ENCODE assay signal across 18 cellular contexts in the genomic region with DNA sequence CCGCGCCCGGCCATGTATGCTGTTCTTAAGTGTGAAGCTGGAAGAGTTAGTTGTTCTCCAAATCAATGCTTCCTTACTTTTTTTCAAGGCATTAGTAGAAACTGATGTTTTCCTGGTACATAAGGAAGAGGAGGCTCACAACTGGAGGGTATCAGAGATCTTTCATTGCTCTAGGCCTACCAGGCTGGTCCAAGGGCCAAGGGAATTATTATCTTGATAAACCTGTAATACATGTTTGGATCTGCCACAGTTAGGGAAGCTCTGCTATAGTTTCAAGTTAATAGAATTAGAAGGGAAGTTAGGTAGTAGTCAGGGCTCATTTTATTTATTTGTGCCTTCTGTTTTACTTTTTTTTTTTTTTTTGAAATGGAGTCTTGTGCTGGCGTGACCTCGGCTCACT. TPM values are rescaled to one million over a fixed set of nuclear protein-coding genes. Genes with fewer than 3 reads are reported as not detected.
"Had no signal": no experiment of that assay in that cellular context is flagged by ENCODE, and none has a peak within 500 bp of the region (broad histone marks: within the 10 kb centered on the region; RNA-seq: fewer than 3 reads in every experiment).

No MANE protein-coding gene starts in this region.

RNA-seq across cellular contexts. Expression of a gene that starts 19.8 kb away (rescaled TPM):
- total RNA-seq: activated naive CD8-positive, alpha-beta T cell treated with anti-CD3 and anti-CD28 coated beads for 36 hours; ascending aorta; body of pancreas; bronchial epithelial cell; cardiac muscle cell; cerebellum had no signal

RNA-seq across cellular contexts. Expression of a gene that starts 39.5 kb away (rescaled TPM):
- total RNA-seq: activated naive CD4-positive, alpha-beta T cell treated with anti-CD3 and anti-CD28 coated beads for 36 hours; activated naive CD4-positive, alpha-beta T cell treated with anti-CD3 and anti-CD28 coated beads, Interleukin-2, amount 50 U/mL, for 72 hours; activated naive CD8-positive, alpha-beta T cell treated with anti-CD3 and anti-CD28 coated beads for 36 hours; activated naive CD8-positive, alpha-beta T cell treated with anti-CD3 and anti-CD28 coated beads, Interleukin-2, amount 10 ng/mL, durations not matched to agents 7 days and 5 days; activated T-cell treated with anti-CD3 and anti-CD28 coated beads, Interleukin-2, amount 50 U/mL, for 4 hours; activated T-helper 1 cell treated with anti-CD3 and anti-CD28 coated beads, Interleukin-12 subunit alpha, Interleukin-12 subunit beta, Interleukin-2, Interleukin-4 antibody, amounts not matched to agents 30 ng/mL and 10 ng/mL and 1 ng/mL, durations not matched to agents 14 hours and 24 hours and 36 hours; activated T-helper 17 cell treated with anti-CD3 and anti-CD28 coated beads, Interleukin-2, amount 50 U/mL, for 72 hours; activated T-helper 2 cell treated with anti-CD3 and anti-CD28 coated beads, Interferon-gamma antibody, Interleukin-2, Interleukin-4, amounts not matched to agents 10 μg/mL and 5 μg/mL and 100 μg/mL, durations not matched to agents 14 hours and 24 hours and 36 hours; adrenal gland; aorta; ascending aorta; astrocyte; body of pancreas; bronchial epithelial cell; cardiac septum; cerebellum; chondrocyte had no signal
